Comparison of ENCODE assay signal across 28 cellular contexts in the genomic region with DNA sequence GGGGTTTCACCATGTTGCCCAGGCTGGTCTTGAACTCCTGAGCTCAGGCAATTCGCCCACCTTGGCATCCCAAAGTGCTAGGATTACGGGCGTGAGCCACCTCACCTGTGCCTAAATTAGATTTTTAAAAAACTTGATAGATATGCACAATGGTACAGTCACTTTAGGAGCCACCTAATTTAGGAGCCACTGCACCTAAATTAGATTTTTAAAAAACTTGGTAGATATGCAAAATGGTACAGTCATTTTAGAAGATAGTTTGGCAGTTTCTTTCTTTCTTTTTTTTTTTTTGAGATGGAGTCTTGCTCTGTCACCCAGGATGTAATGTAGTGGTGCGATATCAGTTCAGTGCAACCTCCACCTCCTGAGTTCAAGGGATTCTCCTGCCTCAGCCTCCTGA.
"Had no signal": no experiment of that assay in that cellular context is flagged by ENCODE, and none has a peak within 500 bp of the region (broad histone marks: within the 10 kb centered on the region; RNA-seq: fewer than 3 reads in every experiment).

No MANE protein-coding gene starts in this region.

- H3K9me3 ChIP-seq: gastrocnemius medialis, pancreas, psoas muscle, stomach, thyroid gland had no signal

- H3K4me3 ChIP-seq: gastrocnemius medialis, pancreas, psoas muscle, smooth muscle cell, stomach, thyroid gland had no signal

- H3K27me3 Mint-ChIP-seq: activated B cell treated with CpG ODN at 0.5 μM for 24 hours; activated CD8-positive, alpha-beta T cell treated with anti-CD3 and anti-CD28 coated beads for 36 hours; activated T-helper 17 cell treated with anti-CD3 and anti-CD28 coated beads, Interleukin-2, amount 50 U/mL, for 72 hours; naive thymus-derived CD8-positive, alpha-beta T cell; stimulated activated naive B cell treated with anti-CD40 and anti-IgM and Interleukin-4, amounts not matched to agents 10 μg/mL and 1 μg/mL and 100 μg/mL, for 72 hours had no signal

- H3K4me1 Mint-ChIP-seq: activated B cell treated with CpG ODN at 0.5 μM for 24 hours; activated T-helper 17 cell treated with anti-CD3 and anti-CD28 coated beads, Interleukin-2, amount 50 U/mL, for 72 hours; stimulated activated naive B cell treated with anti-CD40 and anti-IgM and Interleukin-4, amounts not matched to agents 10 μg/mL and 1 μg/mL and 100 μg/mL, for 72 hours had no signal

- H3K27ac Mint-ChIP-seq: activated B cell treated with CpG ODN at 0.5 μM for 24 hours; activated CD8-positive, alpha-beta T cell treated with anti-CD3 and anti-CD28 coated beads for 36 hours; activated T-helper 17 cell treated with anti-CD3 and anti-CD28 coated beads, Interleukin-2, amount 50 U/mL, for 72 hours; effector memory CD8-positive, alpha-beta T cell; stimulated activated naive B cell treated with anti-CD40 and anti-IgM and Interleukin-4, amounts not matched to agents 10 μg/mL and 1 μg/mL and 100 μg/mL, for 72 hours had no signal

- FAIRE-seq: keratinocyte, pancreas had no signal

- DNase-seq: activated B cell treated with CpG ODN at 0.5 μM for 24 hours; activated CD4-positive, alpha-beta T cell treated with anti-CD3 and anti-CD28 coated beads, Interleukin-2, amount 50 U/mL, for 1 hour; activated CD8-positive, alpha-beta T cell treated with anti-CD3 and anti-CD28 coated beads for 36 hours; activated gamma-delta T cell treated with Interleukin-2 at 50 U/mL for 16 hours; activated naive CD4-positive, alpha-beta T cell treated with anti-CD3 and anti-CD28 coated beads, Interleukin-2, amount 50 U/mL, for 16 hours; activated T-cell treated with anti-CD3 and anti-CD28 coated beads, Interleukin-2, amount 50 U/mL, for 4 hours; amniotic stem cell; caudate nucleus; cortex of kidney; effector memory CD8-positive, alpha-beta T cell; erythroblast; gastrocnemius medialis; glutamatergic neuron; left cardiac atrium; left ventricle myocardium superior; mammary epithelial cell; naive thymus-derived CD8-positive, alpha-beta T cell; nucleus accumbens; pancreas; psoas muscle; stimulated activated CD4-positive, alpha-beta T cell treated with anti-CD3 and anti-CD28 coated beads, Interleukin-1b, Interleukin-23, amount 100 ng/mL, for 48 hours; stimulated activated naive B cell treated with anti-CD40 and anti-IgM and Interleukin-4, amounts not matched to agents 10 μg/mL and 1 μg/mL and 100 μg/mL, for 72 hours; stomach; thyroid gland had no signal

- H3K4me3 Mint-ChIP-seq: activated B cell treated with CpG ODN at 0.5 μM for 24 hours; activated CD8-positive, alpha-beta T cell treated with anti-CD3 and anti-CD28 coated beads for 36 hours; activated T-cell treated with anti-CD3 and anti-CD28 coated beads, Interleukin-2, amount 50 U/mL, for 4 hours; activated T-helper 17 cell treated with anti-CD3 and anti-CD28 coated beads, Interleukin-2, amount 50 U/mL, for 72 hours; effector memory CD8-positive, alpha-beta T cell; naive thymus-derived CD8-positive, alpha-beta T cell; neural crest cell; stimulated activated naive B cell treated with anti-CD40 and anti-IgM and Interleukin-4, amounts not matched to agents 10 μg/mL and 1 μg/mL and 100 μg/mL, for 72 hours had no signal

- ATAC-seq: activated CD8-positive, alpha-beta T cell treated with anti-CD3 and anti-CD28 coated beads for 36 hours; activated T-cell treated with anti-CD3 and anti-CD28 coated beads, Interleukin-2, amount 50 U/mL, for 4 hours; activated T-helper 17 cell treated with anti-CD3 and anti-CD28 coated beads, Interleukin-2, amount 50 U/mL, for 72 hours; effector memory CD8-positive, alpha-beta T cell; gastrocnemius medialis; left cardiac atrium; left ventricle myocardium superior; naive thymus-derived CD8-positive, alpha-beta T cell; psoas muscle; stimulated activated naive B cell treated with anti-CD40 and anti-IgM and Interleukin-4, amounts not matched to agents 10 μg/mL and 1 μg/mL and 100 μg/mL, for 72 hours had no signal

- H3K9me3 Mint-ChIP-seq: activated B cell treated with CpG ODN at 0.5 μM for 24 hours; activated CD8-positive, alpha-beta T cell treated with anti-CD3 and anti-CD28 coated beads for 36 hours; activated T-cell treated with anti-CD3 and anti-CD28 coated beads, Interleukin-2, amount 50 U/mL, for 4 hours; activated T-helper 17 cell treated with anti-CD3 and anti-CD28 coated beads, Interleukin-2, amount 50 U/mL, for 72 hours; effector memory CD8-positive, alpha-beta T cell; naive thymus-derived CD8-positive, alpha-beta T cell; neural crest cell; stimulated activated naive B cell treated with anti-CD40 and anti-IgM and Interleukin-4, amounts not matched to agents 10 μg/mL and 1 μg/mL and 100 μg/mL, for 72 hours had no signal

- H3K36me3 ChIP-seq: gastrocnemius medialis, pancreas, stomach, thyroid gland had no signal

- H3K27me3 ChIP-seq: gastrocnemius medialis, pancreas, stomach, thyroid gland had no signal

- H3K27ac ChIP-seq: gastrocnemius medialis, pancreas, psoas muscle, stomach, thyroid gland had no signal

- H3K4me2 ChIP-seq: smooth muscle cell had no signal

- H3K36me3 Mint-ChIP-seq: stimulated activated naive B cell treated with anti-CD40 and anti-IgM and Interleukin-4, amounts not matched to agents 10 μg/mL and 1 μg/mL and 100 μg/mL, for 72 hours had no signal
